16 cellular contexts compared by ENCODE assay signal in genomic region chr5:77943851-77944250, GRCh38.
A peak's percentile ranks its signal among the peaks of the same experiment; 100 is the strongest.
DNase-seq lines count a peak whose midpoint lies in the region; ATAC-seq and TF ChIP-seq lines count a peak whose summit lies in the region.
"Had no signal": no experiment of that assay in that cellular context is flagged by ENCODE, and none has a peak within 500 bp of the region (broad histone marks: within the 10 kb centered on the region; RNA-seq: fewer than 3 reads in every experiment).

No MANE protein-coding gene starts in this region.

- no peak overlapping the region for H3K4me2 ChIP-seq in MM.1S (ENCODE audit: low read depth, low read length)

- intact Hi-C loops in heart right ventricle (cut with DNase I) (loop anchor here in 1 of 10 donors (5.0 kb wide), 1 partner anchor 552 kb away; no protein-coding TSS in a partner anchor), left lung (cut with DNase I) (no loop called here)

- H3K36me3 ChIP-seq in cardiac muscle cell (no peaks in the 10 kb centered on the region), heart right ventricle (no peaks in the 10 kb centered on the region), MM.1S (replicated peaks; ENCODE audit: insufficient read depth, low read length) (no peaks in the 10 kb centered on the region), left lung (no peaks in the 10 kb centered on the region)

- H3K4me1 ChIP-seq in cardiac muscle cell (ENCODE audit: low read depth) = peaks cover 8% of the 10 kb centered on the region
- no peaks in the 10 kb centered on the region for H3K4me1 ChIP-seq in heart right ventricle
- no peaks in the 10 kb centered on the region for H3K4me1 ChIP-seq in MM.1S (ENCODE audit: low read length)
- H3K4me1 ChIP-seq in left lung = no peaks in the 10 kb centered on the region
- H3K4me1 ChIP-seq: Caco-2 had no signal

- no peak for TF ChIP-seq CTCF in cardiac muscle cell (IDR thresholded peaks at IDR 0.05; ENCODE audit: low read depth, low read length)
- TF ChIP-seq CTCF in heart right ventricle (IDR thresholded peaks at IDR 0.05) = no peak
- TF ChIP-seq CTCF in MM.1S (IDR thresholded peaks at IDR 0.05; ENCODE audit: low read length) = no peak
- no peak for TF ChIP-seq CTCF in left lung (IDR thresholded peaks at IDR 0.05)

- no peaks in the 10 kb centered on the region for H3K79me2 ChIP-seq in MM.1S (ENCODE audit: low read length)

- H3K36me3 Mint-ChIP-seq in activated CD8-positive, alpha-beta T cell treated with anti-CD3 and anti-CD28 coated beads, Interleukin-2, amount 10 ng/mL, durations not matched to agents 7 days and 5 days (ENCODE audit: low read depth) = no peaks in the 10 kb centered on the region
- no peaks in the 10 kb centered on the region for H3K36me3 Mint-ChIP-seq in stimulated activated effector memory CD8-positive, alpha-beta T cell treated with anti-CD3 and anti-CD28 coated beads, Interleukin-12 subunit alpha, Interleukin-12 subunit beta, amount 100 ng/mL, for 72 hours
- H3K36me3 Mint-ChIP-seq: CD4-positive, CD25-positive, alpha-beta regulatory T cell; CD8-positive, alpha-beta T cell had no signal

- H3F3A ChIP-seq in MM.1S (ENCODE audit: insufficient read depth, low read length) = no peaks in the 10 kb centered on the region

- no peaks in the 10 kb centered on the region for H4K20me1 ChIP-seq in MM.1S (ENCODE audit: insufficient read depth, low read length)

- no peak overlapping the region for H3K4me3 Mint-ChIP-seq in activated CD8-positive, alpha-beta T cell treated with anti-CD3 and anti-CD28 coated beads, Interleukin-2, amount 10 ng/mL, durations not matched to agents 7 days and 5 days
- no peak overlapping the region for H3K4me3 Mint-ChIP-seq in stimulated activated effector memory CD8-positive, alpha-beta T cell treated with anti-CD3 and anti-CD28 coated beads, Interleukin-12 subunit alpha, Interleukin-12 subunit beta, amount 100 ng/mL, for 72 hours
- H3K4me3 Mint-ChIP-seq: CD4-positive, CD25-positive, alpha-beta regulatory T cell; CD8-positive, alpha-beta T cell had no signal

- CTCF ChIA-PET in activated CD8-positive, alpha-beta T cell treated with anti-CD3 and anti-CD28 coated beads, Interleukin-2, amount 10 ng/mL, durations not matched to agents 7 days and 5 days (lab: Charles Lee) = no interaction called here

- H2AFZ ChIP-seq in MM.1S (ENCODE audit: low read length) = no peak overlapping the region
- H2AFZ ChIP-seq: GM23248 had no signal

- DNase-seq in cardiac muscle cell (ENCODE audit: low read depth in 1 of 2, low spot score in 1 of 2) (peak in 1 of 2 donors; percentile 32), heart right ventricle (no peak), MM.1S (peak; percentile 35), left lung (no peak)
- DNase-seq in activated CD8-positive, alpha-beta T cell treated with anti-CD3 and anti-CD28 coated beads, Interleukin-2, amount 10 ng/mL, durations not matched to agents 7 days and 5 days = no peak
- no peak for DNase-seq in stimulated activated CD4-positive, alpha-beta T cell treated with anti-CD3 and anti-CD28 coated beads, Interleukin-1b, Interleukin-23, amount 100 ng/mL, for 48 hours
- DNase-seq in stimulated activated effector memory CD8-positive, alpha-beta T cell treated with anti-CD3 and anti-CD28 coated beads, Interleukin-12 subunit alpha, Interleukin-12 subunit beta, amount 100 ng/mL, for 72 hours (ENCODE audit: low spot score in 2 of 2) = no peak
- DNase-seq: Caco-2; CD4-positive, CD25-positive, alpha-beta regulatory T cell; CD8-positive, alpha-beta T cell; DMS153; DND-41; GM23248; H7; HCEC 1CT had no signal

- no peak overlapping the region for H3K27ac Mint-ChIP-seq in activated CD8-positive, alpha-beta T cell treated with anti-CD3 and anti-CD28 coated beads, Interleukin-2, amount 10 ng/mL, durations not matched to agents 7 days and 5 days
- H3K27ac Mint-ChIP-seq in stimulated activated effector memory CD8-positive, alpha-beta T cell treated with anti-CD3 and anti-CD28 coated beads, Interleukin-12 subunit alpha, Interleukin-12 subunit beta, amount 100 ng/mL, for 72 hours = no peak overlapping the region
- H3K27ac Mint-ChIP-seq: CD4-positive, CD25-positive, alpha-beta regulatory T cell; CD8-positive, alpha-beta T cell had no signal

- H3K4me3 ChIP-seq in cardiac muscle cell (no peak overlapping the region), heart right ventricle (no peak overlapping the region), MM.1S (ENCODE audit: low read length) (no peak overlapping the region), left lung (no peak overlapping the region)
- H3K4me3 ChIP-seq: GM23248 had no signal

- H3K27ac ChIP-seq in cardiac muscle cell = peak overlapping the region; percentile 12
- no peak overlapping the region for H3K27ac ChIP-seq in heart right ventricle
- H3K27ac ChIP-seq in MM.1S (ENCODE audit: low read length) = no peak overlapping the region
- no peak overlapping the region for H3K27ac ChIP-seq in left lung
- H3K27ac ChIP-seq: C4-2B, GM23248 had no signal

- ATAC-seq in heart right ventricle (no peak), left lung (peak; percentile 51)
- ATAC-seq in activated CD8-positive, alpha-beta T cell treated with anti-CD3 and anti-CD28 coated beads, Interleukin-2, amount 10 ng/mL, durations not matched to agents 7 days and 5 days = no peak
- no peak for ATAC-seq in stimulated activated effector memory CD8-positive, alpha-beta T cell treated with anti-CD3 and anti-CD28 coated beads, Interleukin-12 subunit alpha, Interleukin-12 subunit beta, amount 100 ng/mL, for 72 hours
- ATAC-seq: CD8-positive, alpha-beta T cell had no signal

- POLR2A ChIA-PET in activated CD8-positive, alpha-beta T cell treated with anti-CD3 and anti-CD28 coated beads, Interleukin-2, amount 10 ng/mL, durations not matched to agents 7 days and 5 days (lab: Charles Lee) = no interaction called here

- H3K27me3 Mint-ChIP-seq in activated CD8-positive, alpha-beta T cell treated with anti-CD3 and anti-CD28 coated beads, Interleukin-2, amount 10 ng/mL, durations not matched to agents 7 days and 5 days (ENCODE audit: low read depth) = peaks cover 30% of the 10 kb centered on the region

- WGBS in heart right ventricle, 2 donors = 28 to 43% methylated on average over 2 of the region's 2 CpGs

- H3K27me3 ChIP-seq in cardiac muscle cell (peaks cover 9% of the 10 kb centered on the region), heart right ventricle (peaks cover 0 to 70% (median 21%) of the 10 kb centered on the region in 7 donors), MM.1S (replicated peaks; ENCODE audit: insufficient read depth, low read length) (no peaks in the 10 kb centered on the region), left lung (peaks cover 21 to 50% of the 10 kb centered on the region in 2 donors)

- no peaks in the 10 kb centered on the region for H3K4me1 Mint-ChIP-seq in activated CD8-positive, alpha-beta T cell treated with anti-CD3 and anti-CD28 coated beads, Interleukin-2, amount 10 ng/mL, durations not matched to agents 7 days and 5 days (ENCODE audit: low read depth)
- H3K4me1 Mint-ChIP-seq in stimulated activated effector memory CD8-positive, alpha-beta T cell treated with anti-CD3 and anti-CD28 coated beads, Interleukin-12 subunit alpha, Interleukin-12 subunit beta, amount 100 ng/mL, for 72 hours = no peaks in the 10 kb centered on the region
- H3K4me1 Mint-ChIP-seq: CD4-positive, CD25-positive, alpha-beta regulatory T cell had no signal

- no peaks in the 10 kb centered on the region for H3K9me3 Mint-ChIP-seq in activated CD8-positive, alpha-beta T cell treated with anti-CD3 and anti-CD28 coated beads, Interleukin-2, amount 10 ng/mL, durations not matched to agents 7 days and 5 days (ENCODE audit: insufficient read depth)
- no peaks in the 10 kb centered on the region for H3K9me3 Mint-ChIP-seq in stimulated activated effector memory CD8-positive, alpha-beta T cell treated with anti-CD3 and anti-CD28 coated beads, Interleukin-12 subunit alpha, Interleukin-12 subunit beta, amount 100 ng/mL, for 72 hours

- H3K9me3 ChIP-seq in cardiac muscle cell (ENCODE audit: low read depth) (no peaks in the 10 kb centered on the region), heart right ventricle (peaks cover 0 to 9% (median 0%) of the 10 kb centered on the region in 11 donors), MM.1S (replicated peaks; ENCODE audit: insufficient read depth, low read length) (no peaks in the 10 kb centered on the region), left lung (no peaks in the 10 kb centered on the region)
- H3K9me3 ChIP-seq: Caco-2 had no signal

- no peaks in the 10 kb centered on the region for H3K9me2 ChIP-seq in MM.1S (replicated peaks; ENCODE audit: insufficient read depth, low read length)

- no peak overlapping the region for H3K9ac ChIP-seq in MM.1S (ENCODE audit: low read length)
- H3K9ac ChIP-seq: GM23248 had no signal
